Comparison of ENCODE assay signal across 15 cellular contexts in genomic region chr6:137829641-137830083, GRCh38. TPM values are rescaled to one million over a fixed set of nuclear protein-coding genes. Genes with fewer than 3 reads are reported as not detected.
DNase-seq lines count a peak whose midpoint lies in the region; ATAC-seq, FAIRE-seq and TF ChIP-seq lines count a peak whose summit lies in the region.
"Had no signal": no experiment of that assay in that cellular context is flagged by ENCODE, and none has a peak within 500 bp of the region (broad histone marks: within the 10 kb centered on the region; RNA-seq: fewer than 3 reads in every experiment).

No MANE protein-coding gene starts in this region.

- peaks cover 5% of the 10 kb centered on the region for H3K9me3 Mint-ChIP-seq in activated CD4-positive, alpha-beta memory T cell treated with anti-CD3 and anti-CD28 coated beads for 36 hours
- H3K9me3 Mint-ChIP-seq in activated CD4-positive, alpha-beta memory T cell treated with anti-CD3 and anti-CD28 coated beads, Interleukin-2, amount 10 ng/mL, durations not matched to agents 7 days and 5 days = peaks cover 3% of the 10 kb centered on the region
- peaks cover 4% of the 10 kb centered on the region for H3K9me3 Mint-ChIP-seq in mesothelial cell of epicardium

- no peak overlapping the region for H2AFZ ChIP-seq in HepG2 (ENCODE audit: low read length)
- H2AFZ ChIP-seq: neural progenitor cell had no signal

- TF ChIP-seq EP300 in HepG2 (IDR thresholded peaks at IDR 0.05; ENCODE audit: low read depth in 2 of 2, low read length in 2 of 2) (no peak), HepG2 (CRISPR knock-in tag; IDR thresholded peaks at IDR 0.05; ENCODE audit: borderline replicate concordance) (no peak)

- peaks cover 1% of the 10 kb centered on the region for H3K36me3 Mint-ChIP-seq in activated CD4-positive, alpha-beta memory T cell treated with anti-CD3 and anti-CD28 coated beads for 36 hours
- H3K36me3 Mint-ChIP-seq in activated CD4-positive, alpha-beta memory T cell treated with anti-CD3 and anti-CD28 coated beads, Interleukin-2, amount 10 ng/mL, durations not matched to agents 7 days and 5 days (ENCODE audit: low read depth) = peaks cover 3% of the 10 kb centered on the region
- no peaks in the 10 kb centered on the region for H3K36me3 Mint-ChIP-seq in mesothelial cell of epicardium
- H3K36me3 Mint-ChIP-seq: neural progenitor cell had no signal

- CTCF ChIA-PET in activated CD4-positive, alpha-beta memory T cell treated with anti-CD3 and anti-CD28 coated beads for 36 hours (lab: Charles Lee) = interaction anchor here (0.6 to 2.8 kb wide), 5 partner anchors 30 to 125 kb away, joined by 3 to 11 read pairs (median 4); no protein-coding TSS in a partner anchor
- CTCF ChIA-PET in activated CD4-positive, alpha-beta memory T cell treated with anti-CD3 and anti-CD28 coated beads, Interleukin-2, amount 10 ng/mL, durations not matched to agents 7 days and 5 days (lab: Charles Lee) = no interaction called here
- CTCF ChIA-PET in RWPE1 (lab: Yijun Ruan, JAX) = interaction anchor here (0.7 kb wide), 1 partner anchor 20 kb away, joined by 4 read pairs; no protein-coding TSS in a partner anchor
- CTCF ChIA-PET in HepG2 (lab: Yijun Ruan, JAX; ENCODE audit: low intra/inter-chr PET ratio, low total read pairs) = no interaction called here

- peaks cover 67% of the 10 kb centered on the region for H3K4me1 Mint-ChIP-seq in activated CD4-positive, alpha-beta memory T cell treated with anti-CD3 and anti-CD28 coated beads for 36 hours (ENCODE audit: low read depth)
- H3K4me1 Mint-ChIP-seq in activated CD4-positive, alpha-beta memory T cell treated with anti-CD3 and anti-CD28 coated beads, Interleukin-2, amount 10 ng/mL, durations not matched to agents 7 days and 5 days = peaks cover 54% of the 10 kb centered on the region
- H3K4me1 Mint-ChIP-seq in mesothelial cell of epicardium = peaks cover 2% of the 10 kb centered on the region

- POLR2A ChIA-PET in activated CD4-positive, alpha-beta memory T cell treated with anti-CD3 and anti-CD28 coated beads for 36 hours (lab: Charles Lee) = interaction anchor here (1.2 to 4.0 kb wide), 2 partner anchors 38 to 114 kb away, joined by 4 to 30 read pairs; partner anchors contain the start of gene TNFAIP3
- POLR2A ChIA-PET in activated CD4-positive, alpha-beta memory T cell treated with anti-CD3 and anti-CD28 coated beads, Interleukin-2, amount 10 ng/mL, durations not matched to agents 7 days and 5 days (lab: Charles Lee) = no interaction called here
- POLR2A ChIA-PET in RWPE1 (lab: Yijun Ruan, JAX; ENCODE audit: low non-redundant PET) = no interaction called here
- POLR2A ChIA-PET in HepG2 (lab: Yijun Ruan, JAX) = no interaction called here

- no peak for FAIRE-seq in small intestine (lab: Jason Lieb, UNC)
- no peak for FAIRE-seq in HepG2 (lab: Jason Lieb, UNC)
- FAIRE-seq: colon had no signal

- no peak for TF ChIP-seq RAD21 in HepG2 (CRISPR knock-in tag; IDR thresholded peaks at IDR 0.05)

- H3K79me2 ChIP-seq in HepG2 (ENCODE audit: insufficient read depth, low read length) = no peaks in the 10 kb centered on the region

- WGBS in esophagus, 2 donors = 52% methylated on average over 4 of the region's 4 CpGs
- WGBS in small intestine, 3 donors = 20 to 62% (median 45%) methylated on average over 4 of the region's 4 CpGs
- 18% methylated on average over 4 of the region's 4 CpGs for WGBS in HepG2 (ENCODE audit: low lambda C conversion rate)

- in situ Hi-C loops in HepG2 (cut with HindIII; ENCODE audit: extremely low pct_ligation_motif_present, low pct_unique_long_range_greater_than_20kb) = no loop called here

- intact Hi-C loops in activated CD4-positive, alpha-beta memory T cell treated with anti-CD3 and anti-CD28 coated beads for 36 hours (cut with micrococcal nuclease) = loop anchor here (2.0 kb wide), 2 partner anchors 37 to 75 kb away; no protein-coding TSS in a partner anchor
- intact Hi-C loops in HepG2 (cut with micrococcal nuclease; ENCODE audit: unreplicated experiment) = no loop called here

- no peak for ATAC-seq in HepG2
- ATAC-seq: left lobe of liver had no signal

- H3K4me2 ChIP-seq in HepG2 (ENCODE audit: low read depth, low read length) = no peak overlapping the region
- H3K4me2 ChIP-seq: neural progenitor cell had no signal

- H3K9ac ChIP-seq in HepG2 (ENCODE audit: insufficient read depth, low read depth, low read length) = no peak overlapping the region
- H3K9ac ChIP-seq: neural progenitor cell had no signal

- no peak for TF ChIP-seq POLR2A in HepG2 (IDR thresholded peaks at IDR 0.05; ENCODE audit: insufficient read depth in 1 of 2, low read depth in 2 of 2, low read length in 2 of 2)

- H3K4me1 ChIP-seq in esophagus (ENCODE audit: control insufficient read depth in 2 of 2, insufficient read depth in 2 of 2, low read length in 1 of 2) = peaks cover 0 to 6% of the 10 kb centered on the region in 2 donors
- H3K4me1 ChIP-seq in small intestine (ENCODE audit: control insufficient read depth in 2 of 2, insufficient read depth in 1 of 2, low read depth in 1 of 2, low read length in 1 of 2) = no peaks in the 10 kb centered on the region
- peaks cover 13% of the 10 kb centered on the region for H3K4me1 ChIP-seq in HepG2 (ENCODE audit: insufficient read depth, low read length)
- H3K4me1 ChIP-seq: neural progenitor cell had no signal

- no peak for DNase-seq in activated CD4-positive, alpha-beta memory T cell treated with anti-CD3 and anti-CD28 coated beads for 36 hours
- no peak for DNase-seq in activated CD4-positive, alpha-beta memory T cell treated with anti-CD3 and anti-CD28 coated beads, Interleukin-2, amount 10 ng/mL, durations not matched to agents 7 days and 5 days
- DNase-seq in RWPE1 (ENCODE audit: low spot score) = peak; percentile 67
- DNase-seq in small intestine = peak; percentile 70
- DNase-seq in HepG2 (ENCODE audit: low spot score) = no peak
- no peak for DNase-seq in mesothelial cell of epicardium (ENCODE audit: low spot score in 2 of 2, unreplicated experiment in 2 of 2)
- DNase-seq in activated CD4-positive, CD25-positive, alpha-beta regulatory T cell treated with anti-CD3 and anti-CD28 coated beads, Interleukin-2, amount 50 U/mL, for 72 hours = no peak
- DNase-seq: DMS79, H9, NCI-H146, NCI-H774 had no signal

- peak overlapping the region; percentile 32 for H3K4me3 Mint-ChIP-seq in activated CD4-positive, alpha-beta memory T cell treated with anti-CD3 and anti-CD28 coated beads for 36 hours
- H3K4me3 Mint-ChIP-seq in activated CD4-positive, alpha-beta memory T cell treated with anti-CD3 and anti-CD28 coated beads, Interleukin-2, amount 10 ng/mL, durations not matched to agents 7 days and 5 days = no peak overlapping the region
- H3K4me3 Mint-ChIP-seq in mesothelial cell of epicardium = no peak overlapping the region
- H3K4me3 Mint-ChIP-seq: H9, neural progenitor cell had no signal

- peak overlapping the region; percentile 99 for H3K27ac Mint-ChIP-seq in activated CD4-positive, alpha-beta memory T cell treated with anti-CD3 and anti-CD28 coated beads for 36 hours
- no peak overlapping the region for H3K27ac Mint-ChIP-seq in activated CD4-positive, alpha-beta memory T cell treated with anti-CD3 and anti-CD28 coated beads, Interleukin-2, amount 10 ng/mL, durations not matched to agents 7 days and 5 days
- no peak overlapping the region for H3K27ac Mint-ChIP-seq in mesothelial cell of epicardium
- H3K27ac Mint-ChIP-seq: neural progenitor cell had no signal

- BruUV-seq in HepG2 (replicated peaks; lab: Mats Ljungman, UMichigan) = no TSS peak

- H3K27me3 ChIP-seq in esophagus (ENCODE audit: control insufficient read depth in 1 of 2, insufficient read depth in 2 of 2, low read length in 2 of 2) = no peaks in the 10 kb centered on the region
- no peaks in the 10 kb centered on the region for H3K27me3 ChIP-seq in small intestine (ENCODE audit: control insufficient read depth in 2 of 2, insufficient read depth in 2 of 2, low read length in 2 of 2)
- H3K27me3 ChIP-seq in HepG2 (ENCODE audit: control insufficient read depth in 1 of 2, insufficient read depth in 2 of 2, low read length in 2 of 2) = no peaks in the 10 kb centered on the region
- H3K27me3 ChIP-seq: neural progenitor cell had no signal

- no peaks in the 10 kb centered on the region for H3K9me3 ChIP-seq in esophagus (ENCODE audit: control insufficient read depth in 2 of 2, insufficient read depth in 1 of 2, low read depth in 1 of 2, low read length in 1 of 2)
- H3K9me3 ChIP-seq in small intestine (ENCODE audit: control insufficient read depth, low read depth) = no peaks in the 10 kb centered on the region
- no peaks in the 10 kb centered on the region for H3K9me3 ChIP-seq in HepG2 (ENCODE audit: low read length)

- H3K27ac ChIP-seq in RWPE1 (no peak overlapping the region), esophagus (ENCODE audit: low read depth in 2 of 2, low read length in 1 of 2) (peak overlapping the region; percentile 60 to 84), small intestine (ENCODE audit: low read depth in 1 of 2, low read length in 1 of 2) (no peak overlapping the region), HepG2 (ENCODE audit: extremely low read length, insufficient read depth, low read length) (no peak overlapping the region)
- H3K27ac ChIP-seq: neural progenitor cell had no signal

- TF ChIP-seq CTCF in RWPE1 (conservative IDR thresholded peaks at IDR 0.05; ENCODE audit: low read depth) (no peak), HepG2 (CRISPR knock-in tag; IDR thresholded peaks at IDR 0.05) (no peak), mesothelial cell of epicardium (IDR thresholded peaks at IDR 0.05; ENCODE audit: unreplicated experiment) (no peak)

- no peaks in the 10 kb centered on the region for H4K20me1 ChIP-seq in HepG2 (ENCODE audit: insufficient read depth, low read length)

- H3K4me3 ChIP-seq in esophagus (ENCODE audit: low read depth in 1 of 2, low read length in 2 of 2) = peak overlapping the region in 1 of 2 donors; percentile 26
- no peak overlapping the region for H3K4me3 ChIP-seq in small intestine (ENCODE audit: low read depth in 1 of 2, low read length in 2 of 2)
- no peak overlapping the region for H3K4me3 ChIP-seq in HepG2 (replicated peaks in 1 of 3; ENCODE audit: insufficient read depth in 1 of 3, low read depth in 2 of 3, low read length in 3 of 3)
- H3K4me3 ChIP-seq: neural progenitor cell had no signal

- H3K27me3 Mint-ChIP-seq in activated CD4-positive, alpha-beta memory T cell treated with anti-CD3 and anti-CD28 coated beads for 36 hours = no peaks in the 10 kb centered on the region
- H3K27me3 Mint-ChIP-seq in activated CD4-positive, alpha-beta memory T cell treated with anti-CD3 and anti-CD28 coated beads, Interleukin-2, amount 10 ng/mL, durations not matched to agents 7 days and 5 days = no peaks in the 10 kb centered on the region
- no peaks in the 10 kb centered on the region for H3K27me3 Mint-ChIP-seq in mesothelial cell of epicardium (ENCODE audit: low read depth)

- H3K36me3 ChIP-seq in esophagus (ENCODE audit: control insufficient read depth in 2 of 2, insufficient read depth in 2 of 2, low read length in 1 of 2) = no peaks in the 10 kb centered on the region
- no peaks in the 10 kb centered on the region for H3K36me3 ChIP-seq in small intestine (ENCODE audit: control insufficient read depth in 2 of 2, insufficient read depth in 2 of 2, low read length in 2 of 2)
- no peaks in the 10 kb centered on the region for H3K36me3 ChIP-seq in HepG2 (replicated peaks in 1 of 2; ENCODE audit: control insufficient read depth in 1 of 2, insufficient read depth in 2 of 2, low read length in 2 of 2)
- H3K36me3 ChIP-seq: neural progenitor cell had no signal

RNA-seq across cellular contexts. Expression of gene TNFAIP3, which starts 37.4 kb away (rescaled TPM):
- total RNA-seq in activated CD4-positive, alpha-beta memory T cell treated with anti-CD3 and anti-CD28 coated beads for 36 hours = 100 to 1,000 TPM; 259 to 267 TPM
- 100 to 1,000 TPM; 143 to 144 TPM for total RNA-seq in activated CD4-positive, alpha-beta memory T cell treated with anti-CD3 and anti-CD28 coated beads, Interleukin-2, amount 10 ng/mL, durations not matched to agents 7 days and 5 days
- polyA plus RNA-seq in esophagus (10 to 100 TPM in 1 of 2 donors, 1 to 10 TPM in 1; 5.6 to 10.7 TPM), small intestine (10 to 100 TPM; 10.8 to 16.1 (median 14.5) TPM), HepG2 (2011; rRNA removed) (47.1 and 49.6 TPM in 2 replicates)
- total RNA-seq in HepG2 (2016; rRNA removed; fragmentation: Illumina TruSeq; extraction: Trizol) (24.7 and 28.2 TPM in 2 replicates), mesothelial cell of epicardium (64.0 to 76.2 TPM (median 68.9 TPM) in 3 replicates)
- total RNA-seq in HepG2 (2016; cell fraction: cytosol; rRNA removed; fragmentation: Illumina TruSeq; extraction: Trizol; ENCODE audit: low read depth) = 2.2 and 2.6 TPM in 2 replicates
- 18.9 and 27.7 TPM in 2 replicates for total RNA-seq in HepG2 (2016; cell fraction: insoluble cytoplasmic fraction; rRNA removed; fragmentation: Illumina TruSeq; extraction: Trizol)
- total RNA-seq in HepG2 (2016; cell fraction: membrane; rRNA removed; fragmentation: Illumina TruSeq; extraction: Trizol) = 8.2 and 8.6 TPM in 2 replicates
- total RNA-seq in HepG2 (2016; cell fraction: nucleus; rRNA removed; fragmentation: Illumina TruSeq; extraction: Trizol) = 61.9 and 64.1 TPM in 2 replicates
- 22.2 and 24.7 TPM in 2 replicates for polyA plus RNA-seq in HepG2 (2011; cell fraction: cytosol; rRNA removed)
- polyA plus RNA-seq in HepG2 (2011; cell fraction: nucleus; rRNA removed) = 144 and 150 TPM in 2 replicates
- polyA plus RNA-seq in HepG2 (2012) = 30.0 and 33.6 TPM in 2 replicates
- polyA plus RNA-seq in HepG2 (2016; cell fraction: cytosol; fragmentation: Illumina TruSeq; extraction: Trizol; ENCODE audit: low read depth) = 1.00 and 1.1 TPM in 2 replicates
- 21.4 and 27.8 TPM in 2 replicates for polyA plus RNA-seq in HepG2 (2016; cell fraction: insoluble cytoplasmic fraction; fragmentation: Illumina TruSeq; extraction: Trizol; ENCODE audit: low read depth)
- 3.4 and 4.2 TPM in 2 replicates for polyA plus RNA-seq in HepG2 (2016; cell fraction: membrane; fragmentation: Illumina TruSeq; extraction: Trizol; ENCODE audit: low read depth)
- polyA plus RNA-seq in HepG2 (2016; cell fraction: nucleus; fragmentation: Illumina TruSeq; extraction: Trizol; ENCODE audit: insufficient read depth, low read depth) = 121 and 138 TPM in 2 replicates
- polyA minus RNA-seq in HepG2 (2011; rRNA and poly(A)+ RNA removed; ENCODE audit: low replicate concordance) = 2.9 and 35.1 TPM in 2 replicates
- polyA minus RNA-seq in HepG2 (2011; cell fraction: cytosol; rRNA and poly(A)+ RNA removed) = 30.0 and 32.5 TPM in 2 replicates
- 52.7 and 61.8 TPM in 2 replicates for polyA minus RNA-seq in HepG2 (2011; cell fraction: nucleus; rRNA and poly(A)+ RNA removed)

Comparison
In these comparisons a context has a peak if more than half of its experiments do, and no peak if none do; other contexts are left out.
1. CTCF ChIA-PET loops: an anchor here in activated CD4-positive, alpha-beta memory T cell treated with anti-CD3 and anti-CD28 coated beads for 36 hours (0.6 to 2.8 kb wide) and RWPE1 (0.7 kb wide); none called in activated CD4-positive, alpha-beta memory T cell treated with anti-CD3 and anti-CD28 coated beads, Interleukin-2, amount 10 ng/mL, durations not matched to agents 7 days and 5 days and HepG2.
2. DNase-seq: peak in RWPE1 (single experiment) and small intestine (single experiment); none in activated CD4-positive, alpha-beta memory T cell treated with anti-CD3 and anti-CD28 coated beads for 36 hours (single experiment), activated CD4-positive, alpha-beta memory T cell treated with anti-CD3 and anti-CD28 coated beads, Interleukin-2, amount 10 ng/mL, durations not matched to agents 7 days and 5 days (single experiment), HepG2 (single experiment), mesothelial cell of epicardium (0 of 2) and activated CD4-positive, CD25-positive, alpha-beta regulatory T cell treated with anti-CD3 and anti-CD28 coated beads, Interleukin-2, amount 50 U/mL, for 72 hours (single experiment).
3. H3K27ac ChIP-seq: peak in esophagus (2 of 2); none in RWPE1 (single experiment), small intestine (0 of 2) and HepG2 (single experiment).